9 cellular contexts compared by ENCODE assay signal in genomic region chr3:23949784-23950183, GRCh38. TPM values are rescaled to one million over a fixed set of nuclear protein-coding genes. Genes with fewer than 3 reads are reported as not detected.
DNase-seq lines count a peak whose midpoint lies in the region; ATAC-seq, FAIRE-seq and TF ChIP-seq lines count a peak whose summit lies in the region.
"Had no signal": no experiment of that assay in that cellular context is flagged by ENCODE, and none has a peak within 500 bp of the region (broad histone marks: within the 10 kb centered on the region; RNA-seq: fewer than 3 reads in every experiment).

No MANE protein-coding gene starts in this region.

- H3K27me3 ChIP-seq in PC-3 (ENCODE audit: low read length): no peaks in the 10 kb centered on the region
- no peaks in the 10 kb centered on the region for H3K27me3 ChIP-seq in keratinocyte (ENCODE audit: control insufficient read depth, extremely low read depth, insufficient read depth, low read length)

- ATAC-seq in GM21367 (IDR thresholded peaks at IDR 0.05; ENCODE audit: unreplicated experiment) (peak; percentile 24), PC-3 (no peak), HG03354 (IDR thresholded peaks at IDR 0.05; ENCODE audit: poor library complexity, severe bottlenecking, unreplicated experiment) (no peak)

- no peak overlapping the region for H2AFZ ChIP-seq in PC-3 (ENCODE audit: low read length)
- H2AFZ ChIP-seq in keratinocyte (ENCODE audit: control insufficient read depth, low read length): no peak overlapping the region

- BruUV-seq in PC-3 (replicated peaks; lab: Mats Ljungman, UMichigan): no TSS peak

- H3K79me2 ChIP-seq in PC-3 (ENCODE audit: low read length) (peaks cover 85% of the 10 kb centered on the region), keratinocyte (ENCODE audit: control insufficient read depth, insufficient read depth, low read length) (peaks cover 40% of the 10 kb centered on the region)

- FAIRE-seq in keratinocyte (lab: Jason Lieb, UNC): no peak
- FAIRE-seq: bronchial epithelial cell had no signal

- H4K20me1 ChIP-seq in PC-3 (ENCODE audit: low read length): peaks cover 76% of the 10 kb centered on the region
- no peaks in the 10 kb centered on the region for H4K20me1 ChIP-seq in keratinocyte (ENCODE audit: control insufficient read depth, extremely low read depth, insufficient read depth, low read length)

- POLR2A ChIA-PET in PC-3 (lab: Charles Lee; ENCODE audit: unreplicated experiment): no interaction called here

- intact Hi-C loops in PC-3 (cut with micrococcal nuclease): loop anchor here (10.0 kb wide), 1 partner anchor 205 kb away; no protein-coding TSS in a partner anchor

- H3K4me2 ChIP-seq in PC-3 (ENCODE audit: low read length) (0 out of 2 replicates have a peak overlapping the region, but pooled peaks have one; percentile 2), keratinocyte (ENCODE audit: control insufficient read depth, extremely low read depth, insufficient read depth, low read depth, low read length) (peak overlapping the region; percentile 34)

- no peaks in the 10 kb centered on the region for H3K9me2 ChIP-seq in PC-3 (replicated peaks; ENCODE audit: low read length)

- CTCF ChIA-PET in PC-3 (lab: Charles Lee): no interaction called here

- H3K9me3 ChIP-seq in PC-3 (ENCODE audit: low read length): no peaks in the 10 kb centered on the region
- H3K9me3 ChIP-seq in keratinocyte (ENCODE audit: control insufficient read depth, low read depth, low read length): no peaks in the 10 kb centered on the region

- H3K27ac ChIP-seq in PC-3 (ENCODE audit: low read length): no peak overlapping the region
- H3K27ac ChIP-seq in keratinocyte (ENCODE audit: control insufficient read depth, insufficient read depth, low read length): no peak overlapping the region

- H3F3A ChIP-seq in PC-3 (ENCODE audit: low read length, unreplicated experiment): no peaks in the 10 kb centered on the region

- no peak overlapping the region for H3K9ac ChIP-seq in PC-3 (ENCODE audit: low read length)
- no peak overlapping the region for H3K9ac ChIP-seq in keratinocyte (ENCODE audit: control insufficient read depth, extremely low read depth, insufficient read depth, low read length)

- TF ChIP-seq CTCF in PC-3 (conservative IDR thresholded peaks at IDR 0.05; ENCODE audit: low read depth, low read length): no peak
- no peak for TF ChIP-seq CTCF in keratinocyte (optimal IDR thresholded peaks at IDR 0.05 in 1 of 3, IDR thresholded peaks at IDR 0.05 in 1 of 3, conservative IDR thresholded peaks at IDR 0.05 in 1 of 3; ENCODE audit: extremely low read depth in 1 of 3, insufficient read depth in 2 of 3, low read length in 3 of 3)

- H3K4me3 ChIP-seq in PC-3 (ENCODE audit: low read length) (no peak overlapping the region), keratinocyte (ENCODE audit: control insufficient read depth in 2 of 3, extremely low read depth in 1 of 3, insufficient read depth in 2 of 3, low read depth in 1 of 3, low read length in 3 of 3) (peak overlapping the region in 1 of 3 experiments; percentile 36)

- no peaks in the 10 kb centered on the region for H3K9me1 ChIP-seq in keratinocyte (ENCODE audit: control insufficient read depth, extremely low read depth, insufficient read depth, low read length)

- H3K4me1 ChIP-seq in PC-3 (ENCODE audit: insufficient read depth, low read length) (peaks cover 27% of the 10 kb centered on the region), keratinocyte (ENCODE audit: control insufficient read depth, extremely low read depth, insufficient read depth, low read length) (peaks cover 37% of the 10 kb centered on the region)

- dilution Hi-C loops in keratinocyte (cut with MboI; ENCODE audit: extremely low pct_ligation_motif_present, low sequenced_read_pairs): no loop called here

- DNase-seq in COLO668 (lab: John Stamatoyannopoulos, UW; ENCODE audit: unreplicated experiment): peak; percentile 7
- DNase-seq in PC-3: peak; percentile 31
- DNase-seq in keratinocyte (ENCODE audit: low read depth, low spot score): no peak
- DNase-seq in UCSD-AML1 (lab: John Stamatoyannopoulos, UW; ENCODE audit: unreplicated experiment): no peak
- DNase-seq in NCI-H82 (lab: John Stamatoyannopoulos, UW): no peak
- DNase-seq in activated effector memory CD4-positive, alpha-beta T cell treated with Interleukin-2 at 50 U/mL for 16 hours: no peak

- H3K36me3 ChIP-seq in PC-3 (ENCODE audit: low read depth, low read length) (peaks cover 7% of the 10 kb centered on the region; the same call in 1 of the 2 replicates), keratinocyte (ENCODE audit: control insufficient read depth in 2 of 2, extremely low read depth in 1 of 2, insufficient read depth in 2 of 2, low read length in 2 of 2) (no peaks in the 10 kb centered on the region)

RNA-seq across cellular contexts. Expression of gene NR1D2, which starts 4.7 kb away (rescaled TPM):
- 24.7 and 24.8 TPM in 2 replicates for total RNA-seq in PC-3 (2014; rRNA removed)
- 3.8 to 10.3 TPM (median 8.7 TPM) in 3 replicates for polyA plus RNA-seq in keratinocyte
- 27.1 TPM for polyA plus RNA-seq in keratinocyte (2011; ENCODE audit: low read depth)
- 4.8 and 6.8 TPM in 2 replicates for polyA plus RNA-seq in keratinocyte (2011; cell fraction: cytosol; rRNA removed)
- polyA plus RNA-seq in keratinocyte (2011; cell fraction: nucleus; rRNA removed): 4.8 and 6.0 TPM in 2 replicates
- polyA plus RNA-seq in keratinocyte (2012; ENCODE audit: low replicate concordance): 7.4 and 18.1 TPM in 2 replicates
- 4.6 to 28.4 TPM (median 7.6 TPM) in 3 replicates for polyA minus RNA-seq in keratinocyte
- 13.6 TPM for polyA minus RNA-seq in keratinocyte (2011; cell fraction: cytosol; rRNA and poly(A)+ RNA removed)
- polyA minus RNA-seq in keratinocyte (2011; cell fraction: nucleus; rRNA and poly(A)+ RNA removed): 5.4 and 16.9 TPM in 2 replicates

RNA-seq across cellular contexts. Expression of gene RPL15, which starts 32.9 kb away (rescaled TPM):
- total RNA-seq in PC-3 (2014; rRNA removed): 1,500 and 1,904 TPM in 2 replicates
- 3,052 to 3,406 TPM (median 3,375 TPM) in 3 replicates for polyA plus RNA-seq in keratinocyte
- polyA plus RNA-seq in keratinocyte (2011; ENCODE audit: low read depth): 859 TPM
- 3,790 and 4,140 TPM in 2 replicates for polyA plus RNA-seq in keratinocyte (2011; cell fraction: cytosol; rRNA removed)
- polyA plus RNA-seq in keratinocyte (2011; cell fraction: nucleus; rRNA removed): 1,088 and 1,197 TPM in 2 replicates
- polyA plus RNA-seq in keratinocyte (2012; ENCODE audit: low replicate concordance): 2,404 and 3,418 TPM in 2 replicates
- 1,221 to 2,039 TPM (median 1,400 TPM) in 3 replicates for polyA minus RNA-seq in keratinocyte
- polyA minus RNA-seq in keratinocyte (2011; cell fraction: cytosol; rRNA and poly(A)+ RNA removed): 1,819 TPM
- polyA minus RNA-seq in keratinocyte (2011; cell fraction: nucleus; rRNA and poly(A)+ RNA removed): 303 and 392 TPM in 2 replicates

RNA-seq across cellular contexts. Expression of gene NKIRAS1, which starts 33.0 kb away (rescaled TPM):
- 12.7 and 14.9 TPM in 2 replicates for total RNA-seq in PC-3 (2014; rRNA removed)
- polyA plus RNA-seq in keratinocyte: 6.4 to 10.7 TPM (median 7.8 TPM) in 3 replicates
- 13.0 TPM for polyA plus RNA-seq in keratinocyte (2011; ENCODE audit: low read depth)
- polyA plus RNA-seq in keratinocyte (2011; cell fraction: cytosol; rRNA removed): 7.3 and 12.8 TPM in 2 replicates
- polyA plus RNA-seq in keratinocyte (2011; cell fraction: nucleus; rRNA removed): 8.1 and 12.8 TPM in 2 replicates
- polyA plus RNA-seq in keratinocyte (2012; ENCODE audit: low replicate concordance): 6.0 and 7.7 TPM in 2 replicates
- 1.3 to 6.6 TPM (median 3.9 TPM) in 3 replicates for polyA minus RNA-seq in keratinocyte
- polyA minus RNA-seq in keratinocyte (2011; cell fraction: cytosol; rRNA and poly(A)+ RNA removed): 7.7 TPM
- 3.2 and 7.1 TPM in 2 replicates for polyA minus RNA-seq in keratinocyte (2011; cell fraction: nucleus; rRNA and poly(A)+ RNA removed)

Comparison
In these comparisons a context has a peak if more than half of its experiments do, and no peak if none do; other contexts are left out.
1. DNase-seq: peak in COLO668 (single experiment) and PC-3 (single experiment); none in keratinocyte (single experiment), UCSD-AML1 (single experiment), NCI-H82 (single experiment) and activated effector memory CD4-positive, alpha-beta T cell treated with Interleukin-2 at 50 U/mL for 16 hours (single experiment).